ENCODE assay signal across 1 cellular context in the genomic region with DNA sequence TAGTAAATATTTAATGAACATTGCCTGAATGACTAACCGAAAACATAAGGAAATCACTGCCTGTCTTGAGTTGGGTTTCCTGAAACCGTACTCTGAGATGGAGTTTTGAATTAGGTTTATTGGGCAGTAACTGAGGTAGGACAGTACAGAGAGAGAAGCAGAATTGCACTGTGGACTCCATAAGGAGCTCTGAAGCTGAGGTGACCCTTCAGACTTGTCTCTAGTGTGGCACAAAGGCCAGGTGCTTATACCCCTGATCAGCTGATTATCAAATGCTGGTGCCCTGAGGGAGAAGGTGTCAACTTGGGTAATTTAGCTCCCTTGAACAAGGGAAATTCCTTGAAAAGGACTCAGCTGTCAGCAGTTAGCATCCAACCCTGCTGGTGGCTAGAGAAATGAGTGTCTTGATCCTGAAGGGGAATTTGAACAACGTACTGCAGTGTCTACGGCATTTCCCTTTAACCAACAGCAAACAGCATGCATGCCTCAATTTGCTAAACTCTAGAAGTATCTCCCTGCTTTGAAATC.
TF ChIP-seq lines count a peak whose summit lies in the region.

No MANE protein-coding gene starts in this region.

TF ChIP-seq in GM12878, 131 proteins besides CTCF, POLR2A, EP300 and RAD21 (continued from another document and continues in another):
- TF ChIP-seq, protein P1, sequence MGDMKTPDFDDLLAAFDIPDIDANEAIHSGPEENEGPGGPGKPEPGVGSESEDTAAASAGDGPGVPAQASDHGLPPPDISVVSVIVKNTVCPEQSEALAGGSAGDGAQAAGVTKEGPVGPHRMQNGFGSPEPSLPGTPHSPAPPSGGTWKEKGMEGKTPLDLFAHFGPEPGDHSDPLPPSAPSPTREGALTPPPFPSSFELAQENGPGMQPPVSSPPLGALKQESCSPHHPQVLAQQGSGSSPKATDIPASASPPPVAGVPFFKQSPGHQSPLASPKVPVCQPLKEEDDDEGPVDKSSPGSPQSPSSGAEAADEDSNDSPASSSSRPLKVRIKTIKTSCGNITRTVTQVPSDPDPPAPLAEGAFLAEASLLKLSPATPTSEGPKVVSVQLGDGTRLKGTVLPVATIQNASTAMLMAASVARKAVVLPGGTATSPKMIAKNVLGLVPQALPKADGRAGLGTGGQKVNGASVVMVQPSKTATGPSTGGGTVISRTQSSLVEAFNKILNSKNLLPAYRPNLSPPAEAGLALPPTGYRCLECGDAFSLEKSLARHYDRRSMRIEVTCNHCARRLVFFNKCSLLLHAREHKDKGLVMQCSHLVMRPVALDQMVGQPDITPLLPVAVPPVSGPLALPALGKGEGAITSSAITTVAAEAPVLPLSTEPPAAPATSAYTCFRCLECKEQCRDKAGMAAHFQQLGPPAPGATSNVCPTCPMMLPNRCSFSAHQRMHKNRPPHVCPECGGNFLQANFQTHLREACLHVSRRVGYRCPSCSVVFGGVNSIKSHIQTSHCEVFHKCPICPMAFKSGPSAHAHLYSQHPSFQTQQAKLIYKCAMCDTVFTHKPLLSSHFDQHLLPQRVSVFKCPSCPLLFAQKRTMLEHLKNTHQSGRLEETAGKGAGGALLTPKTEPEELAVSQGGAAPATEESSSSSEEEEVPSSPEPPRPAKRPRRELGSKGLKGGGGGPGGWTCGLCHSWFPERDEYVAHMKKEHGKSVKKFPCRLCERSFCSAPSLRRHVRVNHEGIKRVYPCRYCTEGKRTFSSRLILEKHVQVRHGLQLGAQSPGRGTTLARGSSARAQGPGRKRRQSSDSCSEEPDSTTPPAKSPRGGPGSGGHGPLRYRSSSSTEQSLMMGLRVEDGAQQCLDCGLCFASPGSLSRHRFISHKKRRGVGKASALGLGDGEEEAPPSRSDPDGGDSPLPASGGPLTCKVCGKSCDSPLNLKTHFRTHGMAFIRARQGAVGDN (IDR thresholded peaks at IDR 0.05): peak; percentile 80
- TF ChIP-seq MEF2A (IDR thresholded peaks at IDR 0.05; ENCODE audit: insufficient read depth, low read depth, low read length) (peak; percentile 48; the same call in 1 of the 2 replicates), PAX5 (IDR thresholded peaks at IDR 0.05; ENCODE audit: borderline replicate concordance, low read depth, low read length) (peak; percentile 72), SP1 (IDR thresholded peaks at IDR 0.05; ENCODE audit: low read depth, low read length) (peak; percentile 75), TAF1 (IDR thresholded peaks at IDR 0.05; ENCODE audit: borderline replicate concordance, low read depth, low read length) (0 out of 2 replicates have a peak, but pooled peaks have one; percentile 13), ZNF207 (IDR thresholded peaks at IDR 0.05; ENCODE audit: borderline replicate concordance) (no peak), RUNX3 (IDR thresholded peaks at IDR 0.05; ENCODE audit: low read length) (no peak), ZZZ3 (IDR thresholded peaks at IDR 0.05; ENCODE audit: control insufficient read depth, insufficient read length, low read depth) (no peak), NFYA (IDR thresholded peaks at IDR 0.05; ENCODE audit: borderline replicate concordance, low read depth, low read length) (no peak), PML (IDR thresholded peaks at IDR 0.05; ENCODE audit: low read length) (no peak), POLR2AphosphoS2 (IDR thresholded peaks at IDR 0.05; ENCODE audit: low read depth, low read length) (no peak), KLF5 (IDR thresholded peaks at IDR 0.05; ENCODE audit: partially characterized antibody) (no peak), POU2F2 (IDR thresholded peaks at IDR 0.05; ENCODE audit: borderline replicate concordance, low read depth, low read length) (peak; percentile 72; the same call in 1 of the 3 replicates), CBX3 (IDR thresholded peaks at IDR 0.05; ENCODE audit: borderline replicate concordance, low read depth) (no peak), HDAC6 (IDR thresholded peaks at IDR 0.05; ENCODE audit: unreplicated experiment) (no peak), HDAC2 (IDR thresholded peaks at IDR 0.05) (no peak), MYC (IDR thresholded peaks at IDR 0.05; ENCODE audit: insufficient read depth, insufficient read length, insufficient replicate concordance, low read length, severe bottlenecking) (no peak), SUPT20H (IDR thresholded peaks at IDR 0.05; ENCODE audit: borderline replicate concordance, control insufficient read depth, low read depth, low read length) (no peak), GATAD2B (conservative IDR thresholded peaks at IDR 0.05; ENCODE audit: low read depth) (no peak), ZBED1 (IDR thresholded peaks at IDR 0.05; ENCODE audit: borderline replicate concordance) (peak; percentile 90; the same call in 1 of the 2 replicates), CBFB (IDR thresholded peaks at IDR 0.05; ENCODE audit: low read depth) (no peak; the same call in 1 of the 2 replicates), BHLHE40 (IDR thresholded peaks at IDR 0.05; ENCODE audit: borderline replicate concordance in 1 of 2, low read depth in 2 of 2, low read length in 1 of 2) (peak; percentile 43 to 47; a peak in 2 of 4 replicates), HDGF (IDR thresholded peaks at IDR 0.05) (no peak), CREB1 (IDR thresholded peaks at IDR 0.05; ENCODE audit: low read depth) (no peak), PAX8 (IDR thresholded peaks at IDR 0.05) (no peak), ZNF622 (IDR thresholded peaks at IDR 0.05) (no peak), TARDBP (IDR thresholded peaks at IDR 0.05; ENCODE audit: borderline replicate concordance) (no peak), CHD1 (IDR thresholded peaks at IDR 0.05; ENCODE audit: low read depth, low read length) (no peak), JUND (IDR thresholded peaks at IDR 0.05; ENCODE audit: low read depth, low read length) (no peak), SIX5 (IDR thresholded peaks at IDR 0.05; ENCODE audit: low read depth, low read length, severe bottlenecking) (no peak), MYB (IDR thresholded peaks at IDR 0.05; ENCODE audit: borderline replicate concordance, low read depth, low read length) (0 out of 2 replicates have a peak, but pooled peaks have one; percentile 41)
- TF ChIP-seq, protein P2, sequence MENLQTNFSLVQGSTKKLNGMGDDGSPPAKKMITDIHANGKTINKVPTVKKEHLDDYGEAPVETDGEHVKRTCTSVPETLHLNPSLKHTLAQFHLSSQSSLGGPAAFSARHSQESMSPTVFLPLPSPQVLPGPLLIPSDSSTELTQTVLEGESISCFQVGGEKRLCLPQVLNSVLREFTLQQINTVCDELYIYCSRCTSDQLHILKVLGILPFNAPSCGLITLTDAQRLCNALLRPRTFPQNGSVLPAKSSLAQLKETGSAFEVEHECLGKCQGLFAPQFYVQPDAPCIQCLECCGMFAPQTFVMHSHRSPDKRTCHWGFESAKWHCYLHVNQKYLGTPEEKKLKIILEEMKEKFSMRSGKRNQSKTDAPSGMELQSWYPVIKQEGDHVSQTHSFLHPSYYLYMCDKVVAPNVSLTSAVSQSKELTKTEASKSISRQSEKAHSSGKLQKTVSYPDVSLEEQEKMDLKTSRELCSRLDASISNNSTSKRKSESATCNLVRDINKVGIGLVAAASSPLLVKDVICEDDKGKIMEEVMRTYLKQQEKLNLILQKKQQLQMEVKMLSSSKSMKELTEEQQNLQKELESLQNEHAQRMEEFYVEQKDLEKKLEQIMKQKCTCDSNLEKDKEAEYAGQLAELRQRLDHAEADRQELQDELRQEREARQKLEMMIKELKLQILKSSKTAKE (IDR thresholded peaks at IDR 0.05; ENCODE audit: low read depth, poor library complexity, severe bottlenecking): peak; percentile 61
- TF ChIP-seq, protein P3, sequence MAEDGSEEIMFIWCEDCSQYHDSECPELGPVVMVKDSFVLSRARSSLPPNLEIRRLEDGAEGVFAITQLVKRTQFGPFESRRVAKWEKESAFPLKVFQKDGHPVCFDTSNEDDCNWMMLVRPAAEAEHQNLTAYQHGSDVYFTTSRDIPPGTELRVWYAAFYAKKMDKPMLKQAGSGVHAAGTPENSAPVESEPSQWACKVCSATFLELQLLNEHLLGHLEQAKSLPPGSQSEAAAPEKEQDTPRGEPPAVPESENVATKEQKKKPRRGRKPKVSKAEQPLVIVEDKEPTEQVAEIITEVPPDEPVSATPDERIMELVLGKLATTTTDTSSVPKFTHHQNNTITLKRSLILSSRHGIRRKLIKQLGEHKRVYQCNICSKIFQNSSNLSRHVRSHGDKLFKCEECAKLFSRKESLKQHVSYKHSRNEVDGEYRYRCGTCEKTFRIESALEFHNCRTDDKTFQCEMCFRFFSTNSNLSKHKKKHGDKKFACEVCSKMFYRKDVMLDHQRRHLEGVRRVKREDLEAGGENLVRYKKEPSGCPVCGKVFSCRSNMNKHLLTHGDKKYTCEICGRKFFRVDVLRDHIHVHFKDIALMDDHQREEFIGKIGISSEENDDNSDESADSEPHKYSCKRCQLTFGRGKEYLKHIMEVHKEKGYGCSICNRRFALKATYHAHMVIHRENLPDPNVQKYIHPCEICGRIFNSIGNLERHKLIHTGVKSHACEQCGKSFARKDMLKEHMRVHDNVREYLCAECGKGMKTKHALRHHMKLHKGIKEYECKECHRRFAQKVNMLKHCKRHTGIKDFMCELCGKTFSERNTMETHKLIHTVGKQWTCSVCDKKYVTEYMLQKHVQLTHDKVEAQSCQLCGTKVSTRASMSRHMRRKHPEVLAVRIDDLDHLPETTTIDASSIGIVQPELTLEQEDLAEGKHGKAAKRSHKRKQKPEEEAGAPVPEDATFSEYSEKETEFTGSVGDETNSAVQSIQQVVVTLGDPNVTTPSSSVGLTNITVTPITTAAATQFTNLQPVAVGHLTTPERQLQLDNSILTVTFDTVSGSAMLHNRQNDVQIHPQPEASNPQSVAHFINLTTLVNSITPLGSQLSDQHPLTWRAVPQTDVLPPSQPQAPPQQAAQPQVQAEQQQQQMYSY (CRISPR knock-in tag; IDR thresholded peaks at IDR 0.05): no peak
- TF ChIP-seq, protein P4, sequence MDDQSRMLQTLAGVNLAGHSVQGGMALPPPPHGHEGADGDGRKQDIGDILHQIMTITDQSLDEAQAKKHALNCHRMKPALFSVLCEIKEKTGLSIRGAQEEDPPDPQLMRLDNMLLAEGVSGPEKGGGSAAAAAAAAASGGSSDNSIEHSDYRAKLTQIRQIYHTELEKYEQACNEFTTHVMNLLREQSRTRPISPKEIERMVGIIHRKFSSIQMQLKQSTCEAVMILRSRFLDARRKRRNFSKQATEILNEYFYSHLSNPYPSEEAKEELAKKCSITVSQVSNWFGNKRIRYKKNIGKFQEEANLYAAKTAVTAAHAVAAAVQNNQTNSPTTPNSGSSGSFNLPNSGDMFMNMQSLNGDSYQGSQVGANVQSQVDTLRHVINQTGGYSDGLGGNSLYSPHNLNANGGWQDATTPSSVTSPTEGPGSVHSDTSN (IDR thresholded peaks at IDR 0.05; ENCODE audit: insufficient replicate concordance, low read depth, low read length): peak; percentile 7
- TF ChIP-seq, protein P5, sequence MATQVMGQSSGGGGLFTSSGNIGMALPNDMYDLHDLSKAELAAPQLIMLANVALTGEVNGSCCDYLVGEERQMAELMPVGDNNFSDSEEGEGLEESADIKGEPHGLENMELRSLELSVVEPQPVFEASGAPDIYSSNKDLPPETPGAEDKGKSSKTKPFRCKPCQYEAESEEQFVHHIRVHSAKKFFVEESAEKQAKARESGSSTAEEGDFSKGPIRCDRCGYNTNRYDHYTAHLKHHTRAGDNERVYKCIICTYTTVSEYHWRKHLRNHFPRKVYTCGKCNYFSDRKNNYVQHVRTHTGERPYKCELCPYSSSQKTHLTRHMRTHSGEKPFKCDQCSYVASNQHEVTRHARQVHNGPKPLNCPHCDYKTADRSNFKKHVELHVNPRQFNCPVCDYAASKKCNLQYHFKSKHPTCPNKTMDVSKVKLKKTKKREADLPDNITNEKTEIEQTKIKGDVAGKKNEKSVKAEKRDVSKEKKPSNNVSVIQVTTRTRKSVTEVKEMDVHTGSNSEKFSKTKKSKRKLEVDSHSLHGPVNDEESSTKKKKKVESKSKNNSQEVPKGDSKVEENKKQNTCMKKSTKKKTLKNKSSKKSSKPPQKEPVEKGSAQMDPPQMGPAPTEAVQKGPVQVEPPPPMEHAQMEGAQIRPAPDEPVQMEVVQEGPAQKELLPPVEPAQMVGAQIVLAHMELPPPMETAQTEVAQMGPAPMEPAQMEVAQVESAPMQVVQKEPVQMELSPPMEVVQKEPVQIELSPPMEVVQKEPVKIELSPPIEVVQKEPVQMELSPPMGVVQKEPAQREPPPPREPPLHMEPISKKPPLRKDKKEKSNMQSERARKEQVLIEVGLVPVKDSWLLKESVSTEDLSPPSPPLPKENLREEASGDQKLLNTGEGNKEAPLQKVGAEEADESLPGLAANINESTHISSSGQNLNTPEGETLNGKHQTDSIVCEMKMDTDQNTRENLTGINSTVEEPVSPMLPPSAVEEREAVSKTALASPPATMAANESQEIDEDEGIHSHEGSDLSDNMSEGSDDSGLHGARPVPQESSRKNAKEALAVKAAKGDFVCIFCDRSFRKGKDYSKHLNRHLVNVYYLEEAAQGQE (IDR thresholded peaks at IDR 0.05; ENCODE audit: low read depth, low read length): 0 out of 2 replicates have a peak, but pooled peaks have one; percentile 18
- TF ChIP-seq, protein P6, sequence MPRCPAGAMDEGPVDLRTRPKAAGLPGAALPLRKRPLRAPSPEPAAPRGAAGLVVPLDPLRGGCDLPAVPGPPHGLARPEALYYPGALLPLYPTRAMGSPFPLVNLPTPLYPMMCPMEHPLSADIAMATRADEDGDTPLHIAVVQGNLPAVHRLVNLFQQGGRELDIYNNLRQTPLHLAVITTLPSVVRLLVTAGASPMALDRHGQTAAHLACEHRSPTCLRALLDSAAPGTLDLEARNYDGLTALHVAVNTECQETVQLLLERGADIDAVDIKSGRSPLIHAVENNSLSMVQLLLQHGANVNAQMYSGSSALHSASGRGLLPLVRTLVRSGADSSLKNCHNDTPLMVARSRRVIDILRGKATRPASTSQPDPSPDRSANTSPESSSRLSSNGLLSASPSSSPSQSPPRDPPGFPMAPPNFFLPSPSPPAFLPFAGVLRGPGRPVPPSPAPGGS (IDR thresholded peaks at IDR 0.05; ENCODE audit: borderline replicate concordance, insufficient read depth, low read depth, low read length, poor library complexity, severe bottlenecking): peak; percentile 72
- TF ChIP-seq, protein P7, sequence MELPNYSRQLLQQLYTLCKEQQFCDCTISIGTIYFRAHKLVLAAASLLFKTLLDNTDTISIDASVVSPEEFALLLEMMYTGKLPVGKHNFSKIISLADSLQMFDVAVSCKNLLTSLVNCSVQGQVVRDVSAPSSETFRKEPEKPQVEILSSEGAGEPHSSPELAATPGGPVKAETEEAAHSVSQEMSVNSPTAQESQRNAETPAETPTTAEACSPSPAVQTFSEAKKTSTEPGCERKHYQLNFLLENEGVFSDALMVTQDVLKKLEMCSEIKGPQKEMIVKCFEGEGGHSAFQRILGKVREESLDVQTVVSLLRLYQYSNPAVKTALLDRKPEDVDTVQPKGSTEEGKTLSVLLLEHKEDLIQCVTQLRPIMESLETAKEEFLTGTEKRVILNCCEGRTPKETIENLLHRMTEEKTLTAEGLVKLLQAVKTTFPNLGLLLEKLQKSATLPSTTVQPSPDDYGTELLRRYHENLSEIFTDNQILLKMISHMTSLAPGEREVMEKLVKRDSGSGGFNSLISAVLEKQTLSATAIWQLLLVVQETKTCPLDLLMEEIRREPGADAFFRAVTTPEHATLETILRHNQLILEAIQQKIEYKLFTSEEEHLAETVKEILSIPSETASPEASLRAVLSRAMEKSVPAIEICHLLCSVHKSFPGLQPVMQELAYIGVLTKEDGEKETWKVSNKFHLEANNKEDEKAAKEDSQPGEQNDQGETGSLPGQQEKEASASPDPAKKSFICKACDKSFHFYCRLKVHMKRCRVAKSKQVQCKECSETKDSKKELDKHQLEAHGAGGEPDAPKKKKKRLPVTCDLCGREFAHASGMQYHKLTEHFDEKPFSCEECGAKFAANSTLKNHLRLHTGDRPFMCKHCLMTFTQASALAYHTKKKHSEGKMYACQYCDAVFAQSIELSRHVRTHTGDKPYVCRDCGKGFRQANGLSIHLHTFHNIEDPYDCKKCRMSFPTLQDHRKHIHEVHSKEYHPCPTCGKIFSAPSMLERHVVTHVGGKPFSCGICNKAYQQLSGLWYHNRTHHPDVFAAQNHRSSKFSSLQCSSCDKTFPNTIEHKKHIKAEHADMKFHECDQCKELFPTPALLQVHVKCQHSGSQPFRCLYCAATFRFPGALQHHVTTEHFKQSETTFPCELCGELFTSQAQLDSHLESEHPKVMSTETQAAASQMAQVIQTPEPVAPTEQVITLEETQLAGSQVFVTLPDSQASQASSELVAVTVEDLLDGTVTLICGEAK (IDR thresholded peaks at IDR 0.05; ENCODE audit: borderline replicate concordance): no peak
